1 cellular context compared by ENCODE assay signal in genomic region chr19:8389891-8390616, GRCh38.
A peak's percentile ranks its signal among the peaks of the same experiment; 100 is the strongest.
TF ChIP-seq lines count a peak whose summit lies in the region.

TSS of gene RAB11B (plus strand) at chr19:8390360. CDS start at chr19:8390417, 57 bp downstream.

TF ChIP-seq in GM12878, 131 proteins besides CTCF, POLR2A, EP300 and RAD21 (continued from another document and continues in another):
- TF ChIP-seq SKIL (IDR thresholded peaks at IDR 0.05; ENCODE audit: low read depth, poor library complexity, severe bottlenecking): peak; percentile 94
- no peak for TF ChIP-seq NRF1 (conservative IDR thresholded peaks at IDR 0.05; ENCODE audit: low read depth, low read length)
- TF ChIP-seq MTA3 (IDR thresholded peaks at IDR 0.05; ENCODE audit: borderline replicate concordance, low read length): no peak
- TF ChIP-seq NFYA (IDR thresholded peaks at IDR 0.05; ENCODE audit: borderline replicate concordance, low read depth, low read length): peak; percentile 70
- no peak for TF ChIP-seq MEF2B (IDR thresholded peaks at IDR 0.05; ENCODE audit: partially characterized antibody, poor library complexity, severe bottlenecking)
- no peak for TF ChIP-seq SUPT20H (IDR thresholded peaks at IDR 0.05; ENCODE audit: borderline replicate concordance, control insufficient read depth, low read depth, low read length)
- TF ChIP-seq HDAC2 (IDR thresholded peaks at IDR 0.05): no peak
- no peak for TF ChIP-seq ZBTB33 (IDR thresholded peaks at IDR 0.05)
- peak; percentile 19; the same call in 1 of the 2 replicates for TF ChIP-seq YY1 (IDR thresholded peaks at IDR 0.05; ENCODE audit: low read depth, low read length)
- TF ChIP-seq E2F8 (IDR thresholded peaks at IDR 0.05; ENCODE audit: low read depth, partially characterized antibody): peak; percentile 83
- no peak for TF ChIP-seq JUNB (IDR thresholded peaks at IDR 0.05)
- peak; percentile 27; the same call in 1 of the 2 replicates for TF ChIP-seq SREBF1 (IDR thresholded peaks at IDR 0.05; ENCODE audit: low read length)
- no peak for TF ChIP-seq TCF3 (IDR thresholded peaks at IDR 0.05; ENCODE audit: borderline replicate concordance, insufficient read depth, low read depth, low read length)
- TF ChIP-seq CREM (IDR thresholded peaks at IDR 0.05; ENCODE audit: low read depth): peak; percentile 99
- no peak for TF ChIP-seq HSF1 (IDR thresholded peaks at IDR 0.05; ENCODE audit: low read depth, low read length)
- no peak for TF ChIP-seq USF2 (IDR thresholded peaks at IDR 0.05; ENCODE audit: borderline replicate concordance, low read depth, low read length)
- peak; percentile 40; the same call in 1 of the 3 replicates for TF ChIP-seq POU2F2 (IDR thresholded peaks at IDR 0.05; ENCODE audit: borderline replicate concordance, low read depth, low read length)
- TF ChIP-seq TAF1 (IDR thresholded peaks at IDR 0.05; ENCODE audit: borderline replicate concordance, low read depth, low read length): peak; percentile 43; the same call in 1 of the 2 replicates
- TF ChIP-seq MYC (IDR thresholded peaks at IDR 0.05; ENCODE audit: insufficient read depth, insufficient read length, insufficient replicate concordance, low read length, severe bottlenecking): peak; percentile 68
- TF ChIP-seq ELK1 (IDR thresholded peaks at IDR 0.05; ENCODE audit: low read depth, low read length): peak; percentile 100
- no peak for TF ChIP-seq TCF12 (IDR thresholded peaks at IDR 0.05; ENCODE audit: low read depth, low read length)
- TF ChIP-seq HCFC1 (IDR thresholded peaks at IDR 0.05; ENCODE audit: low read length): no peak; the same call in 1 of the 2 replicates
- TF ChIP-seq GATAD2B (conservative IDR thresholded peaks at IDR 0.05; ENCODE audit: low read depth): peak; percentile 90
- TF ChIP-seq SIN3A (IDR thresholded peaks at IDR 0.05; ENCODE audit: low read depth, low read length): no peak
- no peak for TF ChIP-seq WRNIP1 (IDR thresholded peaks at IDR 0.05; ENCODE audit: borderline replicate concordance, low read depth, low read length)
- TF ChIP-seq ATF3 (IDR thresholded peaks at IDR 0.05; ENCODE audit: borderline replicate concordance, extremely low read depth, low read depth, low read length): no peak
- peak; percentile 90 for TF ChIP-seq CHD1 (IDR thresholded peaks at IDR 0.05; ENCODE audit: low read depth, low read length)
- TF ChIP-seq BCL3 (IDR thresholded peaks at IDR 0.05; ENCODE audit: borderline replicate concordance, insufficient read depth, low read depth, low read length, poor library complexity, severe bottlenecking): no peak
- TF ChIP-seq BHLHE40 (IDR thresholded peaks at IDR 0.05; ENCODE audit: borderline replicate concordance in 1 of 2, low read depth in 2 of 2, low read length in 1 of 2): peak in 1 of 2 experiments; percentile 49; a peak in 2 of 4 replicates
- no peak for TF ChIP-seq CBX5 (IDR thresholded peaks at IDR 0.05; ENCODE audit: low read depth)
- no peak; the same call in 1 of the 2 replicates for TF ChIP-seq NFXL1 (IDR thresholded peaks at IDR 0.05; ENCODE audit: borderline replicate concordance)
- no peak for TF ChIP-seq TCF7 (IDR thresholded peaks at IDR 0.05; ENCODE audit: borderline replicate concordance)
- TF ChIP-seq IRF5 (IDR thresholded peaks at IDR 0.05; ENCODE audit: borderline replicate concordance): no peak
- peak; percentile 54; the same call in 1 of the 2 replicates for TF ChIP-seq ZNF687 (IDR thresholded peaks at IDR 0.05)
- TF ChIP-seq SMAD5 (IDR thresholded peaks at IDR 0.05; ENCODE audit: low read depth): no peak
- no peak for TF ChIP-seq ZNF274 (IDR thresholded peaks at IDR 0.05; ENCODE audit: insufficient read depth, insufficient read length)
- TF ChIP-seq LARP7 (IDR thresholded peaks at IDR 0.05): peak; percentile 100
